In the genomic region with DNA sequence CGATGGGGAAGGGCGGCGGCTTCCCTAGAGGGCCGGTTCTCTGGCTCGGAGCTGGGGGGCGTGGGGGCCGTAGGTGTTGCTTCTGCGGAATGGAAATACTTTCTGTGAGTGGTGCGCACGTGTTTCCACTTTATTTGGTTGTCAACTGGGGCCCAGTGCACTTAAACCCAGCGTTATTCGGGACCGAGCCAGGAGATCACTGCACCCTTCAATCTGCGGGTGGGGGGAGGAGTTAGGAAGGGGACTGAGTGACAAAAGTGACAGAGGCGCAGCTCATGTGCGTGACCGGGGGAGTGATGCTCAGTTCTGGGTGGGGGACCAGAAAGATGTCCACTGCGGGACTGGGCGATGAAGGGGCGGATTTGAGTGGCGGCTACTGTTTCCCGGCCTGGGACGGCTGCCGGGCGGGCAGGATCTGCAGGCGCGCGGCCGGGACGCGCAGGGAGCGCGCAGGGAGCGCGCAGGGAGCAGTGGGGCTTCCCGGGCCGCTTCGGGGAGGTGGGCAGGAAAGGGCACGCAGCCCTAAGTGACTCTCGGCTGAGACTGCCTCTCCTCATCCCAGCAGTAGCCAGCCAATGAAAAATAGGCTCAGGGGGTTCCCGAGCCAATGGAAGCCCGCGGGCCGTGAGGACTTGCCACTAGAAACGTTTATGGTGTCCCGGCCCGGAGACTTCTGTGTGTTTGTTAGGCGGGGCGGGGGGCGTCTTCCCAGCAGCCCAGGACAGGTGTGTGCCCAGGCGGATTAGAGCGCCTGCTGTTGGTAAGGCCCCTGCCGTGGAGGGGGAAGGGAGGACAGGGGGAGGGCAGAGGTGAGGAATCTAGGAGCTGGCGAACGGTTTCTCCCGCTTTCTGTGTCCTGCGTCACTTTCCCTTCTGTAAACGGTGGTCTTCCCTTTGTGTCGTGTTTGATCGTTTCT, we compare ENCODE assay signal across 8 cellular contexts. TPM values are rescaled to one million over a fixed set of nuclear protein-coding genes. Genes with fewer than 3 reads are reported as not detected.
DNase-seq lines count a peak whose midpoint lies in the region; ATAC-seq lines count a peak whose summit lies in the region.

No MANE protein-coding gene starts in this region.

- DNase-seq in DMS79 (lab: John Stamatoyannopoulos, UW) (peak; percentile 70), NCI-H1436 treated with DMSO at 0.1 percent for 48 hours (lab: John Stamatoyannopoulos, UW) (peak; percentile 78), cerebellum (ENCODE audit: low spot score) (peak; percentile 15), left kidney (ENCODE audit: low read depth, low spot score) (peak; percentile 88), HCEC 1CT (no peak)
- peak; percentile 51 for DNase-seq in activated CD4-positive, CD25-positive, alpha-beta regulatory T cell treated with anti-CD3 and anti-CD28 coated beads, Interleukin-2, amount 50 U/mL, for 72 hours
- peak; percentile 73 for DNase-seq in stimulated activated CD4-positive, alpha-beta T cell treated with anti-CD3 and anti-CD28 coated beads, Interleukin-2, amount 100 ng/mL, for 4 hours (ENCODE audit: low read depth)

- no peak for ATAC-seq in GM21367 (IDR thresholded peaks at IDR 0.05; ENCODE audit: unreplicated experiment)

RNA-seq across cellular contexts. Expression of a gene that starts 54.3 kb away (rescaled TPM):
- total RNA-seq in cerebellum, result 19.4 TPM
